Comparison of ENCODE assay signal across 12 cellular contexts in genomic region chr12:235967-236366, GRCh38. TPM values are rescaled to one million over a fixed set of nuclear protein-coding genes. Genes with fewer than 3 reads are reported as not detected.
DNase-seq lines count a peak whose midpoint lies in the region; ATAC-seq, FAIRE-seq and TF ChIP-seq lines count a peak whose summit lies in the region.
"Not testable (repeated sequence)": the region's sequence is repeated elsewhere in the genome, so short reads cannot be mapped to it uniquely, and the experiment has no call there.
"Had no signal": no experiment of that assay in that cellular context is flagged by ENCODE, and none has a peak within 500 bp of the region (broad histone marks: within the 10 kb centered on the region; RNA-seq: fewer than 3 reads in every experiment).

No MANE protein-coding gene starts in this region.

- H3K9ac ChIP-seq in HepG2 (ENCODE audit: insufficient read depth, low read depth, low read length) = not testable (repeated sequence)

- not testable (repeated sequence) for H2AFZ ChIP-seq in HepG2 (ENCODE audit: low read length)

- TF ChIP-seq CTCF in HepG2 (CRISPR knock-in tag; IDR thresholded peaks at IDR 0.05); right lobe of liver (IDR thresholded peaks at IDR 0.05); osteocyte (IDR thresholded peaks at IDR 0.05): not testable (repeated sequence)

- H3K27ac ChIP-seq in HepG2 (ENCODE audit: extremely low read length, insufficient read depth, low read length); small intestine (ENCODE audit: low read depth in 1 of 2, low read length in 1 of 2): not testable (repeated sequence)
- H3K27ac ChIP-seq in right lobe of liver = peak overlapping the region; percentile 59 to 93 (median 90)

- not testable (repeated sequence) for TF ChIP-seq RAD21 in HepG2 (CRISPR knock-in tag; IDR thresholded peaks at IDR 0.05)

- not testable (repeated sequence) for H3K27me3 ChIP-seq in HepG2 (ENCODE audit: control insufficient read depth in 1 of 2, insufficient read depth in 2 of 2, low read length in 2 of 2); right lobe of liver; small intestine (ENCODE audit: control insufficient read depth in 2 of 2, insufficient read depth in 2 of 2, low read length in 2 of 2)

- not testable (repeated sequence) for H4K20me1 ChIP-seq in HepG2 (ENCODE audit: insufficient read depth, low read length)

- not testable (repeated sequence) for H3K4me2 ChIP-seq in HepG2 (ENCODE audit: low read depth, low read length)

- not testable (repeated sequence) for H3K36me3 ChIP-seq in HepG2 (replicated peaks in 1 of 2; ENCODE audit: control insufficient read depth in 1 of 2, insufficient read depth in 2 of 2, low read length in 2 of 2); right lobe of liver; small intestine (ENCODE audit: control insufficient read depth in 2 of 2, insufficient read depth in 2 of 2, low read length in 2 of 2)

- H3K4me1 ChIP-seq in HepG2 (ENCODE audit: insufficient read depth, low read length) = peaks cover 58% of the 10 kb centered on the region
- H3K4me1 ChIP-seq in right lobe of liver = peaks cover 0 to 26% (median 0%) of the 10 kb centered on the region in 4 donors
- H3K4me1 ChIP-seq in small intestine (ENCODE audit: control insufficient read depth in 2 of 2, insufficient read depth in 1 of 2, low read depth in 1 of 2, low read length in 1 of 2) = not testable (repeated sequence)

- H3K27ac Mint-ChIP-seq in osteocyte (ENCODE audit: unreplicated experiment) = not testable (repeated sequence)

- H3K4me1 Mint-ChIP-seq in osteocyte (ENCODE audit: unreplicated experiment) = not testable (repeated sequence)

- H3K36me3 Mint-ChIP-seq in osteocyte (ENCODE audit: unreplicated experiment) = not testable (repeated sequence)

- BruUV-seq in HepG2 (replicated peaks; lab: Mats Ljungman, UMichigan) = not testable (repeated sequence)

- 81% methylated on average over 4 of the region's 4 CpGs for WGBS in HepG2 (ENCODE audit: low lambda C conversion rate)
- WGBS in right lobe of liver (ENCODE audit: insufficient coverage, low coverage, low lambda C conversion rate, missing lambda C conversion rate) = 59% methylated on average over 4 of the region's 4 CpGs
- WGBS in small intestine, 3 donors = 61 to 82% (median 63%) methylated on average over 4 of the region's 4 CpGs

- intact Hi-C loops in HepG2 (cut with micrococcal nuclease; ENCODE audit: unreplicated experiment); right lobe of liver (cut with DNase I): not testable (repeated sequence)

- not testable (repeated sequence) for H3K4me3 ChIP-seq in HepG2 (replicated peaks in 1 of 3; ENCODE audit: insufficient read depth in 1 of 3, low read depth in 2 of 3, low read length in 3 of 3); small intestine (ENCODE audit: low read depth in 1 of 2, low read length in 2 of 2)
- peak overlapping the region; percentile 37 to 69 (median 67) for H3K4me3 ChIP-seq in right lobe of liver

- POLR2A ChIA-PET in HepG2 (lab: Yijun Ruan, JAX) = interaction anchor here (1.6 to 1.7 kb wide), 3 partner anchors 13 to 23 kb away, joined by 4 to 12 read pairs (median 5); partner anchors contain the start of gene SLC6A12

- H3K27me3 Mint-ChIP-seq in osteocyte (ENCODE audit: unreplicated experiment) = peaks cover 13% of the 10 kb centered on the region

- H3K79me2 ChIP-seq in HepG2 (ENCODE audit: insufficient read depth, low read length) = not testable (repeated sequence)

- H3K4me3 Mint-ChIP-seq in osteocyte (ENCODE audit: unreplicated experiment) = not testable (repeated sequence)

- not testable (repeated sequence) for TF ChIP-seq POLR2A in HepG2 (IDR thresholded peaks at IDR 0.05; ENCODE audit: insufficient read depth in 1 of 2, low read depth in 2 of 2, low read length in 2 of 2); right lobe of liver (IDR thresholded peaks at IDR 0.05)

- TF ChIP-seq EP300 in HepG2 (IDR thresholded peaks at IDR 0.05; ENCODE audit: low read depth in 2 of 2, low read length in 2 of 2); HepG2 (CRISPR knock-in tag; IDR thresholded peaks at IDR 0.05; ENCODE audit: borderline replicate concordance): not testable (repeated sequence)

- CTCF ChIA-PET in HepG2 (lab: Yijun Ruan, JAX; ENCODE audit: low intra/inter-chr PET ratio, low total read pairs) = not testable (repeated sequence)

- DNase-seq in HepG2 (ENCODE audit: low spot score); right lobe of liver: not testable (repeated sequence)
- DNase-seq in osteocyte (ENCODE audit: extremely low spot score, unreplicated experiment) (peak; percentile 13), small intestine (peak; percentile 62)

- not testable (repeated sequence) for H3K9me3 ChIP-seq in HepG2 (ENCODE audit: low read length); right lobe of liver; small intestine (ENCODE audit: control insufficient read depth, low read depth)

- not testable (repeated sequence) for FAIRE-seq in HepG2 (lab: Jason Lieb, UNC); small intestine (lab: Jason Lieb, UNC)

- H3K9me3 Mint-ChIP-seq in osteocyte (ENCODE audit: unreplicated experiment) = not testable (repeated sequence)

- not testable (repeated sequence) for ATAC-seq in HepG2
- ATAC-seq in right lobe of liver = peak in 1 of 4 donors; percentile 1

- in situ Hi-C loops in HepG2 (cut with HindIII; ENCODE audit: extremely low pct_ligation_motif_present, low pct_unique_long_range_greater_than_20kb) = not testable (repeated sequence)

TF ChIP-seq in HepG2, 621 proteins besides CTCF, POLR2A, EP300 and RAD21:
- TF ChIP-seq HNF4A (CRISPR knock-in tag; IDR thresholded peaks at IDR 0.05) (peak; percentile 33; the same call in 1 of the 2 replicates), ZNF614 (CRISPR knock-in tag; IDR thresholded peaks at IDR 0.05; ENCODE audit: borderline replicate concordance) (peak; percentile 44; the same call in 1 of the 2 replicates)

RNA-seq across cellular contexts. Expression of gene SLC6A12, which starts 22.0 kb away (rescaled TPM):
- total RNA-seq in HepG2 (2016; rRNA removed; fragmentation: Illumina TruSeq; extraction: Trizol) (9.5 and 18.8 TPM in 2 replicates), right lobe of liver (100 to 1,000 TPM in 1 of 6 experiments, 10 to 100 TPM in 4, 1 to 10 TPM in 1; 8.2 to 114 (median 26.5) TPM), osteocyte (not detected in 2 replicates)
- total RNA-seq in HepG2 (2016; cell fraction: cytosol; rRNA removed; fragmentation: Illumina TruSeq; extraction: Trizol; ENCODE audit: low read depth) = 3.7 and 5.6 TPM in 2 replicates
- total RNA-seq in HepG2 (2016; cell fraction: insoluble cytoplasmic fraction; rRNA removed; fragmentation: Illumina TruSeq; extraction: Trizol) = 10.4 and 17.8 TPM in 2 replicates
- total RNA-seq in HepG2 (2016; cell fraction: membrane; rRNA removed; fragmentation: Illumina TruSeq; extraction: Trizol) = 7.4 and 8.0 TPM in 2 replicates
- 17.0 and 17.6 TPM in 2 replicates for total RNA-seq in HepG2 (2016; cell fraction: nucleus; rRNA removed; fragmentation: Illumina TruSeq; extraction: Trizol)
- polyA plus RNA-seq in HepG2 (2011; rRNA removed) (3.7 and 6.0 TPM in 2 replicates), small intestine (1 to 10 TPM in 2 of 3 donors, under 1 TPM in 1; 0.48 to 9.4 (median 3.0) TPM)
- 4.4 and 5.0 TPM in 2 replicates for polyA plus RNA-seq in HepG2 (2011; cell fraction: cytosol; rRNA removed)
- polyA plus RNA-seq in HepG2 (2011; cell fraction: nucleus; rRNA removed) = 10.3 and 12.4 TPM in 2 replicates
- polyA plus RNA-seq in HepG2 (2012) = 0.66 and 5.8 TPM in 2 replicates
- 2.3 and 2.8 TPM in 2 replicates for polyA plus RNA-seq in HepG2 (2016; cell fraction: cytosol; fragmentation: Illumina TruSeq; extraction: Trizol; ENCODE audit: low read depth)
- polyA plus RNA-seq in HepG2 (2016; cell fraction: insoluble cytoplasmic fraction; fragmentation: Illumina TruSeq; extraction: Trizol; ENCODE audit: low read depth) = 7.2 and 9.0 TPM in 2 replicates
- 3.9 and 4.9 TPM in 2 replicates for polyA plus RNA-seq in HepG2 (2016; cell fraction: membrane; fragmentation: Illumina TruSeq; extraction: Trizol; ENCODE audit: low read depth)
- 27.1 and 27.7 TPM in 2 replicates for polyA plus RNA-seq in HepG2 (2016; cell fraction: nucleus; fragmentation: Illumina TruSeq; extraction: Trizol; ENCODE audit: insufficient read depth, low read depth)
- polyA minus RNA-seq in HepG2 (2011; rRNA and poly(A)+ RNA removed; ENCODE audit: low replicate concordance) = 1.2 and 11.3 TPM in 2 replicates
- 7.0 and 7.2 TPM in 2 replicates for polyA minus RNA-seq in HepG2 (2011; cell fraction: cytosol; rRNA and poly(A)+ RNA removed)
- 5.8 and 7.1 TPM in 2 replicates for polyA minus RNA-seq in HepG2 (2011; cell fraction: nucleus; rRNA and poly(A)+ RNA removed)
- total RNA-seq: A673; CD4-positive, CD25-positive, alpha-beta regulatory T cell; G401 had no signal
- polyA plus RNA-seq: CD4-positive, alpha-beta memory T cell; CD4-positive, CD25-positive, alpha-beta regulatory T cell; CD8-positive, alpha-beta memory T cell had no signal

RNA-seq across cellular contexts. Expression of gene SLC6A13, which starts 26.7 kb away (rescaled TPM):
- total RNA-seq in HepG2 (2016; rRNA removed; fragmentation: Illumina TruSeq; extraction: Trizol) (0.15 and 0.52 TPM in 2 replicates), right lobe of liver (10 to 100 TPM in 3 of 6 experiments, 1 to 10 TPM in 3; 2.0 to 70.6 (median 14.4) TPM), osteocyte (0.43 TPM in 1 of 2 replicates, not detected in the other)
- total RNA-seq in HepG2 (2016; cell fraction: cytosol; rRNA removed; fragmentation: Illumina TruSeq; extraction: Trizol; ENCODE audit: low read depth) = not detected in 2 replicates
- total RNA-seq in HepG2 (2016; cell fraction: insoluble cytoplasmic fraction; rRNA removed; fragmentation: Illumina TruSeq; extraction: Trizol) = 0.22 TPM in 1 of 2 replicates, not detected in the other
- not detected in 2 replicates for total RNA-seq in HepG2 (2016; cell fraction: membrane; rRNA removed; fragmentation: Illumina TruSeq; extraction: Trizol)
- 0.40 TPM in 1 of 2 replicates, not detected in the other for total RNA-seq in HepG2 (2016; cell fraction: nucleus; rRNA removed; fragmentation: Illumina TruSeq; extraction: Trizol)
- polyA plus RNA-seq in HepG2 (2011; rRNA removed) (0.05 and 0.60 TPM in 2 replicates), small intestine (10 to 100 TPM in 2 of 3 donors, under 1 TPM in 1; 0.24 to 18.6 (median 11.3) TPM)
- polyA plus RNA-seq in HepG2 (2011; cell fraction: cytosol; rRNA removed) = 0.17 and 0.21 TPM in 2 replicates
- polyA plus RNA-seq in HepG2 (2011; cell fraction: nucleus; rRNA removed) = 1.4 and 1.6 TPM in 2 replicates
- 0.60 and 0.83 TPM in 2 replicates for polyA plus RNA-seq in HepG2 (2012)
- not detected in 2 replicates for polyA plus RNA-seq in HepG2 (2016; cell fraction: cytosol; fragmentation: Illumina TruSeq; extraction: Trizol; ENCODE audit: low read depth)
- not detected in 2 replicates for polyA plus RNA-seq in HepG2 (2016; cell fraction: insoluble cytoplasmic fraction; fragmentation: Illumina TruSeq; extraction: Trizol; ENCODE audit: low read depth)
- not detected in 2 replicates for polyA plus RNA-seq in HepG2 (2016; cell fraction: membrane; fragmentation: Illumina TruSeq; extraction: Trizol; ENCODE audit: low read depth)
- polyA plus RNA-seq in HepG2 (2016; cell fraction: nucleus; fragmentation: Illumina TruSeq; extraction: Trizol; ENCODE audit: insufficient read depth, low read depth) = 0.67 and 1.00 TPM in 2 replicates
- polyA minus RNA-seq in HepG2 (2011; rRNA and poly(A)+ RNA removed; ENCODE audit: low replicate concordance) = 0.70 TPM in 1 of 2 replicates, not detected in the other
- polyA minus RNA-seq in HepG2 (2011; cell fraction: cytosol; rRNA and poly(A)+ RNA removed) = not detected in 2 replicates
- 2.7 and 3.2 TPM in 2 replicates for polyA minus RNA-seq in HepG2 (2011; cell fraction: nucleus; rRNA and poly(A)+ RNA removed)
- total RNA-seq: A673, Daoy, G401 had no signal
- polyA plus RNA-seq: AG04450; CD14-positive monocyte; CD4-positive, CD25-positive, alpha-beta regulatory T cell; CD8-positive, alpha-beta memory T cell had no signal
